1 cellular context compared by ENCODE assay signal in genomic region chr1:89780721-89781120, GRCh38.
A peak's percentile ranks its signal among the peaks of the same experiment; 100 is the strongest.
TF ChIP-seq lines count a peak whose summit lies in the region.

No MANE protein-coding gene starts in this region.

TF ChIP-seq in GM12878, 131 proteins besides CTCF, POLR2A, EP300 and RAD21 (continued from another document):
- no peak for TF ChIP-seq SKIL (IDR thresholded peaks at IDR 0.05; ENCODE audit: low read depth, poor library complexity, severe bottlenecking)
- TF ChIP-seq ZNF384 (IDR thresholded peaks at IDR 0.05; ENCODE audit: borderline replicate concordance, low read depth, low read length): peak; percentile 74
- TF ChIP-seq, protein P1, sequence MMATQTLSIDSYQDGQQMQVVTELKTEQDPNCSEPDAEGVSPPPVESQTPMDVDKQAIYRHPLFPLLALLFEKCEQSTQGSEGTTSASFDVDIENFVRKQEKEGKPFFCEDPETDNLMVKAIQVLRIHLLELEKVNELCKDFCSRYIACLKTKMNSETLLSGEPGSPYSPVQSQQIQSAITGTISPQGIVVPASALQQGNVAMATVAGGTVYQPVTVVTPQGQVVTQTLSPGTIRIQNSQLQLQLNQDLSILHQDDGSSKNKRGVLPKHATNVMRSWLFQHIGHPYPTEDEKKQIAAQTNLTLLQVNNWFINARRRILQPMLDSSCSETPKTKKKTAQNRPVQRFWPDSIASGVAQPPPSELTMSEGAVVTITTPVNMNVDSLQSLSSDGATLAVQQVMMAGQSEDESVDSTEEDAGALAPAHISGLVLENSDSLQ (IDR thresholded peaks at IDR 0.05): peak; percentile 25; the same call in 1 of the 2 replicates
- peak; percentile 25; the same call in 1 of the 3 replicates for TF ChIP-seq POU2F2 (IDR thresholded peaks at IDR 0.05; ENCODE audit: borderline replicate concordance, low read depth, low read length)
- no peak for TF ChIP-seq ZNF687 (IDR thresholded peaks at IDR 0.05)
